8 cellular contexts compared by ENCODE assay signal in genomic region chr7:74175270-74175803, GRCh38. TPM values are rescaled to one million over a fixed set of nuclear protein-coding genes. Genes with fewer than 3 reads are reported as not detected.
DNase-seq lines count a peak whose midpoint lies in the region; ATAC-seq and TF ChIP-seq lines count a peak whose summit lies in the region.

No MANE protein-coding gene starts in this region.

- no peaks in the 10 kb centered on the region for H3K27me3 Mint-ChIP-seq in central memory CD8-positive, alpha-beta T cell

- DNase-seq in AG04450 (ENCODE audit: low read depth, low spot score) (no peak), Karpas-422 (peak; percentile 46), amniotic stem cell (lab: John Stamatoyannopoulos, UW) (no peak), NCI-H2029 treated with DMSO at 0.1 percent for 48 hours (lab: John Stamatoyannopoulos, UW) (no peak), SW480 (ENCODE audit: low spot score) (no peak)
- DNase-seq in central memory CD8-positive, alpha-beta T cell (ENCODE audit: low spot score in 2 of 2): no peak

- TF ChIP-seq CTCF in AG04450 (IDR thresholded peaks at IDR 0.05; ENCODE audit: low read depth, low read length): no peak

- CTCF ChIA-PET in AG04450 (lab: Charles Lee): interaction anchor here (0.7 to 1.5 kb wide), 4 partner anchors 10 to 112 kb away, joined by 3 to 4 read pairs (median 4); no protein-coding TSS in a partner anchor

- H3K79me2 ChIP-seq in Karpas-422 (ENCODE audit: low read length): peaks cover 60% of the 10 kb centered on the region

- H3K27me3 ChIP-seq in AG04450 (ENCODE audit: control insufficient read depth, insufficient read depth, low read length): no peaks in the 10 kb centered on the region
- no peaks in the 10 kb centered on the region for H3K27me3 ChIP-seq in Karpas-422 (ENCODE audit: low read length)
- H3K27me3 ChIP-seq in muscle layer of colon (ENCODE audit: control insufficient read depth in 1 of 2, insufficient read depth in 2 of 2, low read length in 2 of 2): no peaks in the 10 kb centered on the region

- no peaks in the 10 kb centered on the region for H3K9me2 ChIP-seq in Karpas-422 (replicated peaks; ENCODE audit: insufficient read depth, low read length)

- H3K4me1 Mint-ChIP-seq in central memory CD8-positive, alpha-beta T cell: peaks cover 49% of the 10 kb centered on the region

- peak overlapping the region; percentile 94 for H3K27ac Mint-ChIP-seq in central memory CD8-positive, alpha-beta T cell (ENCODE audit: low read depth)

- H4K20me1 ChIP-seq in Karpas-422 (ENCODE audit: insufficient read depth, low read depth, low read length): peaks cover 58% of the 10 kb centered on the region

- H3K4me3 Mint-ChIP-seq in central memory CD8-positive, alpha-beta T cell: peak overlapping the region; percentile 86

- H3K9ac ChIP-seq in Karpas-422 (ENCODE audit: low read length): peak overlapping the region; percentile 87
- peak overlapping the region; percentile 75 for H3K9ac ChIP-seq in muscle layer of colon (ENCODE audit: low read length)

- peaks cover 25% of the 10 kb centered on the region for H3K36me3 Mint-ChIP-seq in central memory CD8-positive, alpha-beta T cell (ENCODE audit: insufficient read depth)

- H3K4me2 ChIP-seq in Karpas-422 (ENCODE audit: low read depth, low read length, poor library complexity, severe bottlenecking): peak overlapping the region; percentile 98

- H2AFZ ChIP-seq in Karpas-422 (ENCODE audit: low read length): no peak overlapping the region

- H3K36me3 ChIP-seq in Karpas-422 (ENCODE audit: insufficient read depth, low read length) (peaks cover 27% of the 10 kb centered on the region), muscle layer of colon (ENCODE audit: insufficient read depth, low read length) (no peaks in the 10 kb centered on the region)

- H3K9me3 ChIP-seq in AG04450 (ENCODE audit: control insufficient read depth, insufficient read depth, low read length) (no peaks in the 10 kb centered on the region; the same call in 1 of the 2 replicates), Karpas-422 (ENCODE audit: low read length) (no peaks in the 10 kb centered on the region), muscle layer of colon (ENCODE audit: low read length) (no peaks in the 10 kb centered on the region)

- H3K4me1 ChIP-seq in Karpas-422 (ENCODE audit: low read length) (peaks cover 60% of the 10 kb centered on the region), muscle layer of colon (ENCODE audit: insufficient read depth, low read length) (peaks cover 51% of the 10 kb centered on the region)

- POLR2A ChIA-PET in AG04450 (lab: Yijun Ruan, JAX): interaction anchor here (0.7 to 1.5 kb wide), 4 partner anchors 8 to 110 kb away, joined by 3 to 6 read pairs (median 4); no protein-coding TSS in a partner anchor

- H3K27ac ChIP-seq in AG04450 (ENCODE audit: low read depth, low read length): no peak overlapping the region
- peak overlapping the region; percentile 57 for H3K27ac ChIP-seq in Karpas-422 (ENCODE audit: low read length)
- H3K27ac ChIP-seq in muscle layer of colon (ENCODE audit: low read depth, low read length): peak overlapping the region; percentile 93

- peak overlapping the region; percentile 78 for H3K4me3 ChIP-seq in AG04450 (ENCODE audit: low read depth, low read length)
- peak overlapping the region; percentile 85 for H3K4me3 ChIP-seq in Karpas-422 (ENCODE audit: low read length)
- H3K4me3 ChIP-seq in muscle layer of colon (ENCODE audit: low read depth in 1 of 2, low read length in 2 of 2): peak overlapping the region; percentile 89 to 96

- H3K9me3 Mint-ChIP-seq in central memory CD8-positive, alpha-beta T cell: no peaks in the 10 kb centered on the region

- ATAC-seq in central memory CD8-positive, alpha-beta T cell (replicated peaks; ENCODE audit: extremely low read depth, poor library complexity, severe bottlenecking): no peak
- no peak for ATAC-seq in esophagus mucosa

RNA-seq across cellular contexts. Expression of gene EIF4H, which starts 1.2 kb away (rescaled TPM):
- polyA plus RNA-seq in AG04450 (2011; rRNA removed): 378 and 404 TPM in 2 replicates
- polyA minus RNA-seq in AG04450 (2011; rRNA and poly(A)+ RNA removed): 253 and 255 TPM in 2 replicates
- 200 and 286 TPM in 2 replicates for total RNA-seq in Karpas-422 (2014; rRNA removed; shearing (Covaris generic); ENCODE audit: low replicate concordance)
- total RNA-seq in esophagus mucosa: 235 TPM

RNA-seq across cellular contexts. Expression of gene LAT2, which starts 34.5 kb away (rescaled TPM):
- polyA plus RNA-seq in AG04450 (2011; rRNA removed): 0.22 and 0.26 TPM in 2 replicates
- polyA minus RNA-seq in AG04450 (2011; rRNA and poly(A)+ RNA removed): 0.74 TPM in 2 replicates
- 2.3 and 10.5 TPM in 2 replicates for total RNA-seq in Karpas-422 (2014; rRNA removed; shearing (Covaris generic); ENCODE audit: low replicate concordance)
- 1.2 TPM for total RNA-seq in esophagus mucosa
